Comparison of ENCODE assay signal across 8 cellular contexts in genomic region chr1:100896481-100896982, GRCh38. TPM values are rescaled to one million over a fixed set of nuclear protein-coding genes. Genes with fewer than 3 reads are reported as not detected.
DNase-seq lines count a peak whose midpoint lies in the region; ATAC-seq and TF ChIP-seq lines count a peak whose summit lies in the region.

No MANE protein-coding gene starts in this region.

- CTCF ChIA-PET in activated CD4-positive, alpha-beta T cell treated with anti-CD3 and anti-CD28 coated beads for 36 hours (lab: Charles Lee) = interaction anchor here (0.6 to 0.8 kb wide), 2 partner anchors 284 to 413 kb away, joined by 3 read pairs; no protein-coding TSS in a partner anchor

- ATAC-seq in HG02840 (IDR thresholded peaks at IDR 0.05; ENCODE audit: low FRiP score, unreplicated experiment) = peak; percentile 34
- ATAC-seq in activated CD4-positive, alpha-beta T cell treated with anti-CD3 and anti-CD28 coated beads for 36 hours = peak; percentile 77
- ATAC-seq in memory B cell (ENCODE audit: low read depth) = peak; percentile 65

- H3K4me3 ChIP-seq in coronary artery = peak overlapping the region; percentile 93

- DNase-seq in activated gamma-delta T cell treated with Interleukin-2 at 50 U/mL for 16 hours (peak; percentile 40), activated gamma-delta T cell (lab: John Stamatoyannopoulos, UW) (no peak), NCI-H2107 (lab: John Stamatoyannopoulos, UW) (peak; percentile 31), coronary artery (ENCODE audit: low spot score) (no peak), memory B cell (ENCODE audit: low spot score in 2 of 2) (peak; percentile 52 to 57)
- peak; percentile 73 for DNase-seq in activated CD4-positive, alpha-beta T cell treated with anti-CD3 and anti-CD28 coated beads for 36 hours
- DNase-seq in stimulated activated CD8-positive, alpha-beta memory T cell treated with anti-CD3 and anti-CD28 coated beads, Interleukin-2, amount 100 ng/mL, for 48 hours (ENCODE audit: low read depth in 2 of 2) = peak; percentile 3 to 8

- peak overlapping the region; percentile 80 to 96 for H3K27ac ChIP-seq in coronary artery

- no peak for TF ChIP-seq CTCF in coronary artery (IDR thresholded peaks at IDR 0.05)

- H3K27ac Mint-ChIP-seq in activated CD4-positive, alpha-beta T cell treated with anti-CD3 and anti-CD28 coated beads for 36 hours = peak overlapping the region; percentile 100
- peak overlapping the region; percentile 99 for H3K27ac Mint-ChIP-seq in memory B cell

- H3K27me3 Mint-ChIP-seq in activated CD4-positive, alpha-beta T cell treated with anti-CD3 and anti-CD28 coated beads for 36 hours = no peaks in the 10 kb centered on the region
- H3K27me3 Mint-ChIP-seq in memory B cell = no peaks in the 10 kb centered on the region

- POLR2A ChIA-PET in activated CD4-positive, alpha-beta T cell treated with anti-CD3 and anti-CD28 coated beads for 36 hours (lab: Charles Lee) = interaction anchor here (0.5 to 1.4 kb wide), 6 partner anchors 11 to 764 kb away, joined by 3 to 9 read pairs (median 4); partner anchors contain the start of genes SASS6 and TRMT13

- no peaks in the 10 kb centered on the region for H3K9me3 Mint-ChIP-seq in activated CD4-positive, alpha-beta T cell treated with anti-CD3 and anti-CD28 coated beads for 36 hours (ENCODE audit: low read depth)
- H3K9me3 Mint-ChIP-seq in memory B cell = no peaks in the 10 kb centered on the region

- H3K36me3 Mint-ChIP-seq in activated CD4-positive, alpha-beta T cell treated with anti-CD3 and anti-CD28 coated beads for 36 hours (ENCODE audit: low read depth) = peaks cover 45% of the 10 kb centered on the region
- H3K36me3 Mint-ChIP-seq in memory B cell = peaks cover 5% of the 10 kb centered on the region

- peaks cover 51% of the 10 kb centered on the region for H3K4me1 Mint-ChIP-seq in activated CD4-positive, alpha-beta T cell treated with anti-CD3 and anti-CD28 coated beads for 36 hours
- peaks cover 22% of the 10 kb centered on the region for H3K4me1 Mint-ChIP-seq in memory B cell

- peak overlapping the region; percentile 100 for H3K4me3 Mint-ChIP-seq in activated CD4-positive, alpha-beta T cell treated with anti-CD3 and anti-CD28 coated beads for 36 hours
- H3K4me3 Mint-ChIP-seq in memory B cell = peak overlapping the region; percentile 99

- intact Hi-C loops in activated CD4-positive, alpha-beta T cell treated with anti-CD3 and anti-CD28 coated beads for 36 hours (cut with DNase I, micrococcal nuclease) = loop anchor here (1.0 to 10.0 kb wide), 13 partner anchors 24 to 926 kb away; partner anchors contain the start of genes CDC14A (in 1 of the 2), DPH5 (in 1 of the 2) and RTCA (in 1 of the 2)

RNA-seq across cellular contexts. Expression of gene SLC30A7, which starts 0.6 kb away (rescaled TPM):
- total RNA-seq in activated CD4-positive, alpha-beta T cell treated with anti-CD3 and anti-CD28 coated beads for 36 hours = 10 to 100 TPM; 33.2 to 34.6 TPM

RNA-seq across cellular contexts. Expression of gene EXTL2, which starts 1.9 kb away (rescaled TPM):
- 1 to 10 TPM; 4.5 to 5.0 TPM for total RNA-seq in activated CD4-positive, alpha-beta T cell treated with anti-CD3 and anti-CD28 coated beads for 36 hours

Comparison
In these comparisons a context has a peak if more than half of its experiments do, and no peak if none do; other contexts are left out.
1. DNase-seq: peak in activated gamma-delta T cell treated with Interleukin-2 at 50 U/mL for 16 hours (single experiment), NCI-H2107 (single experiment), activated CD4-positive, alpha-beta T cell treated with anti-CD3 and anti-CD28 coated beads for 36 hours (single experiment), memory B cell (2 of 2) and stimulated activated CD8-positive, alpha-beta memory T cell treated with anti-CD3 and anti-CD28 coated beads, Interleukin-2, amount 100 ng/mL, for 48 hours (2 of 2); none in activated gamma-delta T cell (single experiment) and coronary artery (single experiment).
2. Peak in every context shown above with its lines, with median percentiles within 50 percentile points of each other: ATAC-seq.